1 cellular context compared by ENCODE assay signal in the genomic region with DNA sequence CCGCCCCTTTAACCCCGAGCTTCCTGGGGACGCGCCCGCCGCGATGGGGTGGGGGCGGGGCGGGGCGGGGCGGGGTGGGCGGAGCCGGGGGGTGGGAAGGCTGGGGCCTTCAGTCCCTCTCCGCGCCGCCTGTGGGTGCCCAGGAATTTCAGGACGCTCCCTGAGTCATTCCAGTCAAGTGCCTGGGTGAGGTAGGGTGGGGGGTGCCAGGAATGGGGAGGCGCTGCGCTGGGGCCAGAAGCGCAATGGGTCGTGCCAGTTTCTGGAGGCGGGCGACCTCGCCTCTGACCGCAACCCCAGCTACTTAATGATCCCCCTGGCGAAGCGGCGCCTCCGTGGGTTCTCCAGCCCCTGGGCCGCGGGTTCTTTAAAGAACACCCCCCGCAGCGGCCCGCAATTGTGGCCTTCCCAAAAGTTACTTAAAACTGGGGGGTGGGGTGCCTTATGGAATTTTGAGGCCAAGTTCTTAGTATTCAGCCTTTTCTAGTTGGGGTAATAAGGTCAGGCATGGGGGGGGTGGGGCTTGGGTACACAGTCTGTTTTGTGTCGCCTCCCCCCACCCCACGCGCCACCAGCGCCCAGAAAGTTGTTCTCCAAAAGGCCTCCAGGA.
TF ChIP-seq lines count a peak whose summit lies in the region.

No MANE protein-coding gene starts in this region.

TF ChIP-seq in HCT116, 20 proteins besides CTCF, POLR2A, EP300 and RAD21 (continued from another document):
- TF ChIP-seq ZBTB33 (IDR thresholded peaks at IDR 0.05; ENCODE audit: extremely low read depth, insufficient replicate concordance, low read length), result peak; percentile 15
- TF ChIP-seq EGR1 (IDR thresholded peaks at IDR 0.05; ENCODE audit: low read depth), result no peak
- TF ChIP-seq TCF7L2 (IDR thresholded peaks at IDR 0.05; ENCODE audit: borderline replicate concordance, extremely low read depth, insufficient read depth, insufficient read length), result peak; percentile 49
TF ChIP-seq in HCT116: peak in this region for 4.
